Comparison of ENCODE assay signal across 25 cellular contexts in the genomic region with DNA sequence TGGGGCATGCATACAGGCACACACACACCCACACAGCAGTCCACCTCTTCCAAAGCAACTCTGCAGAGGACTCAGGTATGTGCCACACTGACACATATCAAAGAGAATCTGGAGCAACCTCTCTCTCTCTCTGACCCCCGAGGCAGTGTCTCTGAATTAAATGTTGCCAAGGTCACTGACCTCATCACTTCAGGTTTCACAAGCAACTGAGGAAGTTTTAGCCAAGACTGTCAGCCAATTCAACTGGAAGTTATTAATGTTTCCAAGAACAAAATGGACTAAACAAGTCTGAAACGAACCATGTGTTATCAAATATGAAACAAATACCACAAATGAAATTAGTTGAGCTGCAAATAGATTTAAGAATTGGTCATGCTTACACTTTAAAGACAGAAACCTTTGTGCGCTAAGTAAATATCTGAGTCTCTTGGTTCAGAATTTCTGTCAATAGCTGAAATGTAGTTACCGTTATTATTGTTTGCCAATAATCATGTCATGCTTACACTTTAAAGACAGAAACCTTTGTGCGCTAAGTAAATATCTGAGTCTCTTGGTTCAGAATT.
DNase-seq lines count a peak whose midpoint lies in the region; ATAC-seq, FAIRE-seq and TF ChIP-seq lines count a peak whose summit lies in the region.
"Had no signal": no experiment of that assay in that cellular context is flagged by ENCODE, and none has a peak within 500 bp of the region (broad histone marks: within the 10 kb centered on the region; RNA-seq: fewer than 3 reads in every experiment).

No MANE protein-coding gene starts in this region.

- no peak overlapping the region for H3K9ac ChIP-seq in K562 (ENCODE audit: insufficient read depth in 1 of 2, low read depth in 2 of 2, low read length in 2 of 2)

- TF ChIP-seq RAD21 in K562 (CRISPR knock-in tag; conservative IDR thresholded peaks at IDR 0.05 in 1 of 2, IDR thresholded peaks at IDR 0.05 in 1 of 2), result no peak

- no peaks in the 10 kb centered on the region for H4K20me1 ChIP-seq in K562 (replicated peaks; ENCODE audit: control insufficient read depth, insufficient read depth, low read length)

- H3K27ac ChIP-seq in K562 (ENCODE audit: extremely low read depth, low read depth, low read length), result no peak overlapping the region
- H3K27ac ChIP-seq: SJSA1, skin epidermis, thoracic aorta, VCaP had no signal

- H3K4me3 Mint-ChIP-seq in progenitor cell of endocrine pancreas (ENCODE audit: low read depth), result no peak overlapping the region
- no peak overlapping the region for H3K4me3 Mint-ChIP-seq in T-helper 17 cell
- H3K4me3 Mint-ChIP-seq in endothelial cell (ENCODE audit: unreplicated experiment), result no peak overlapping the region
- H3K4me3 Mint-ChIP-seq: activated T-helper 17 cell treated with anti-CD3 and anti-CD28 coated beads, Interleukin-2, amount 50 U/mL, for 72 hours; CD8-positive, alpha-beta memory T cell; HFFc6; nephron progenitor cell had no signal

- TF ChIP-seq EP300 in K562 (IDR thresholded peaks at IDR 0.05; ENCODE audit: low read length), result no peak

- peaks cover 20% of the 10 kb centered on the region for H3K27me3 Mint-ChIP-seq in progenitor cell of endocrine pancreas
- no peaks in the 10 kb centered on the region for H3K27me3 Mint-ChIP-seq in T-helper 17 cell
- no peaks in the 10 kb centered on the region for H3K27me3 Mint-ChIP-seq in endothelial cell (ENCODE audit: unreplicated experiment)
- H3K27me3 Mint-ChIP-seq: activated T-helper 17 cell treated with anti-CD3 and anti-CD28 coated beads, Interleukin-2, amount 50 U/mL, for 72 hours; CD8-positive, alpha-beta memory T cell had no signal

- WGBS in K562 (ENCODE audit: insufficient coverage, low coverage, missing lambda C conversion rate), result 59% methylated on average over 5 of the region's 5 CpGs

- no peak for TF ChIP-seq POLR2A in K562 (conservative IDR thresholded peaks at IDR 0.05)

- BruUV-seq in K562 (replicated peaks; lab: Mats Ljungman, UMichigan), result no TSS peak

- H3K9me3 ChIP-seq in K562 (replicated peaks; ENCODE audit: control insufficient read depth, insufficient read depth, low read depth, low read length) (no peaks in the 10 kb centered on the region), T-helper 17 cell (ENCODE audit: control insufficient read depth, low read length, poor library complexity, severe bottlenecking) (no peaks in the 10 kb centered on the region)
- H3K9me3 ChIP-seq: mucosa of descending colon, SJSA1, thoracic aorta had no signal

- intact Hi-C loops in K562 (cut with micrococcal nuclease) (no loop called here), left cardiac atrium (cut with DNase I) (no loop called here)

- H3K9me1 ChIP-seq in K562 (ENCODE audit: control insufficient read depth, insufficient read depth, low read length), result no peaks in the 10 kb centered on the region

- H3K4me2 ChIP-seq in K562 (ENCODE audit: insufficient read depth, low read length), result no peak overlapping the region

- DNase-seq in MV-4-11 (lab: John Stamatoyannopoulos, UW) (peak; percentile 17), K562 (ENCODE audit: extremely low read depth in 1 of 4, low spot score in 3 of 4) (no peak), left cardiac atrium (no peak), progenitor cell of endocrine pancreas (ENCODE audit: low spot score, unreplicated experiment) (no peak), T-helper 17 cell (no peak), endothelial cell (ENCODE audit: low spot score) (no peak)
- DNase-seq: activated CD4-positive, alpha-beta T cell treated with anti-CD3 and anti-CD28 coated beads, Interleukin-2, amount 50 U/mL, for 1 hour; CD8-positive, alpha-beta memory T cell; effector CD8-positive, alpha-beta T cell; HFFc6; Kasumi-1; left colon; mucosa of descending colon; NCI-H1092; NCI-H187 treated with DMSO at 0.1 percent for 48 hours; nephron progenitor cell; stimulated activated CD4-positive, alpha-beta T cell treated with anti-CD3 and anti-CD28 coated beads, Interleukin-2, amount 100 ng/mL, for 48 hours; stimulated activated naive CD4-positive, alpha-beta T cell treated with Interleukin-2 at 50 U/mL for 16 hours had no signal

- H3K36me3 ChIP-seq in K562 (ENCODE audit: control insufficient read depth, insufficient read depth, low read length), result peaks cover 5% of the 10 kb centered on the region; the same call in 2 of the 3 replicates

- no peaks in the 10 kb centered on the region for H3K79me2 ChIP-seq in K562 (ENCODE audit: control insufficient read depth, insufficient read depth, low read length)

- H3K4me3 ChIP-seq in K562, result no peak overlapping the region
- H3K4me3 ChIP-seq: mucosa of descending colon, SJSA1, skin epidermis, thoracic aorta had no signal

- no peaks in the 10 kb centered on the region for H3K9me3 Mint-ChIP-seq in progenitor cell of endocrine pancreas (ENCODE audit: low read depth)
- H3K9me3 Mint-ChIP-seq in endothelial cell (ENCODE audit: unreplicated experiment), result no peaks in the 10 kb centered on the region
- H3K9me3 Mint-ChIP-seq: activated naive CD4-positive, alpha-beta T cell treated with anti-CD3 and anti-CD28 coated beads, Interleukin-2, amount 50 U/mL, for 72 hours; activated T-helper 17 cell treated with anti-CD3 and anti-CD28 coated beads, Interleukin-2, amount 50 U/mL, for 72 hours; CD8-positive, alpha-beta memory T cell; HFFc6; nephron progenitor cell had no signal

- H3K4me1 Mint-ChIP-seq in progenitor cell of endocrine pancreas (ENCODE audit: low read depth) (peaks cover 12% of the 10 kb centered on the region), T-helper 17 cell (peaks cover 4% of the 10 kb centered on the region), endothelial cell (ENCODE audit: unreplicated experiment) (no peaks in the 10 kb centered on the region)
- H3K4me1 Mint-ChIP-seq: activated T-helper 17 cell treated with anti-CD3 and anti-CD28 coated beads, Interleukin-2, amount 50 U/mL, for 72 hours; CD8-positive, alpha-beta memory T cell had no signal

- ATAC-seq in K562, result peak; percentile 32; the same call in 2 of the 3 replicates
- ATAC-seq in left cardiac atrium, result peak; percentile 27 to 59
- ATAC-seq in T-helper 17 cell, result no peak
- no peak for ATAC-seq in GM19467 (IDR thresholded peaks at IDR 0.05; ENCODE audit: unreplicated experiment)
- ATAC-seq: activated naive CD4-positive, alpha-beta T cell treated with anti-CD3 and anti-CD28 coated beads, Interleukin-2, amount 50 U/mL, for 72 hours; activated T-helper 17 cell treated with anti-CD3 and anti-CD28 coated beads, Interleukin-2, amount 50 U/mL, for 72 hours; left colon; mucosa of descending colon had no signal

- TF ChIP-seq CTCF in K562 (IDR thresholded peaks at IDR 0.05 in 2 of 3, conservative IDR thresholded peaks at IDR 0.05 in 1 of 3; ENCODE audit: insufficient read depth in 2 of 3, low read depth in 1 of 3, low read length in 3 of 3), result no peak
- TF ChIP-seq CTCF in progenitor cell of endocrine pancreas (IDR thresholded peaks at IDR 0.05; ENCODE audit: unreplicated experiment), result no peak
- no peak for TF ChIP-seq CTCF in endothelial cell (IDR thresholded peaks at IDR 0.05; ENCODE audit: unreplicated experiment)

- CTCF ChIA-PET in K562 (lab: Yijun Ruan, JAX; ENCODE audit: low intra/inter-chr PET ratio), result no interaction called here

- H3K27me3 ChIP-seq in K562 (ENCODE audit: control insufficient read depth in 2 of 2, insufficient read depth in 2 of 2, low read length in 2 of 2), result no peaks in the 10 kb centered on the region
- H3K27me3 ChIP-seq: SJSA1 had no signal

- H2AFZ ChIP-seq in K562 (ENCODE audit: low read depth, low read length), result no peak overlapping the region

- POLR2A ChIA-PET in K562 (lab: Yijun Ruan, JAX), result no interaction called here

- no peaks in the 10 kb centered on the region for H3K4me1 ChIP-seq in K562 (replicated peaks in 1 of 2; ENCODE audit: control insufficient read depth in 2 of 2, insufficient read depth in 2 of 2, low read length in 2 of 2)

- H3K27ac Mint-ChIP-seq in progenitor cell of endocrine pancreas (peak overlapping the region; percentile 36), T-helper 17 cell (no peak overlapping the region), endothelial cell (ENCODE audit: unreplicated experiment) (no peak overlapping the region)
- H3K27ac Mint-ChIP-seq: activated naive CD4-positive, alpha-beta T cell treated with anti-CD3 and anti-CD28 coated beads, Interleukin-2, amount 50 U/mL, for 72 hours; activated T-helper 17 cell treated with anti-CD3 and anti-CD28 coated beads, Interleukin-2, amount 50 U/mL, for 72 hours; HFFc6; nephron progenitor cell had no signal

- no peak for FAIRE-seq in K562 (lab: Jason Lieb, UNC)

- in situ Hi-C loops in K562 (cut with MboI), result no loop called here

- H3K36me3 Mint-ChIP-seq in progenitor cell of endocrine pancreas (ENCODE audit: insufficient read depth), result peaks cover 2% of the 10 kb centered on the region
- peaks cover 6% of the 10 kb centered on the region for H3K36me3 Mint-ChIP-seq in T-helper 17 cell (ENCODE audit: low read depth)
- no peaks in the 10 kb centered on the region for H3K36me3 Mint-ChIP-seq in endothelial cell (ENCODE audit: low read depth, unreplicated experiment)

TF ChIP-seq in K562, 482 proteins besides CTCF, POLR2A, EP300 and RAD21:
- no peak for TF ChIP-seq TFE3 (CRISPR knock-in tag; IDR thresholded peaks at IDR 0.05)
- peak; percentile 77 for TF ChIP-seq MEIS2 (IDR thresholded peaks at IDR 0.05; ENCODE audit: partially characterized antibody)

Comparison
In these comparisons a context has a peak if more than half of its experiments do, and no peak if none do; other contexts are left out.
1. ATAC-seq: peak in K562 (single experiment) and left cardiac atrium (2 of 2); none in T-helper 17 cell (single experiment) and GM19467 (single experiment).